ENCODE assay signal across 1 cellular context in genomic region chr2:25323042-25323514, GRCh38.
TF ChIP-seq lines count a peak whose summit lies in the region.

No MANE protein-coding gene starts in this region.

TF ChIP-seq in WTC11, 78 proteins besides CTCF, POLR2A, EP300 and RAD21 (continued from another document):
- TF ChIP-seq USF1 (CRISPR knock-in tag; IDR thresholded peaks at IDR 0.05) (peak; percentile 94), CREM (CRISPR knock-in tag; IDR thresholded peaks at IDR 0.05) (no peak), CBFB (CRISPR knock-in tag; IDR thresholded peaks at IDR 0.05; ENCODE audit: low read depth) (no peak), RORB (CRISPR knock-in tag; IDR thresholded peaks at IDR 0.05) (no peak), E2F1 (CRISPR knock-in tag; IDR thresholded peaks at IDR 0.05) (no peak), TEAD4 (CRISPR knock-in tag; IDR thresholded peaks at IDR 0.05) (no peak), PREB (CRISPR knock-in tag; IDR thresholded peaks at IDR 0.05; ENCODE audit: borderline replicate concordance) (no peak), HMGXB4 (CRISPR knock-in tag; IDR thresholded peaks at IDR 0.05) (no peak), MAX (CRISPR knock-in tag; IDR thresholded peaks at IDR 0.05) (peak; percentile 64), STAT6 (CRISPR knock-in tag; conservative IDR thresholded peaks at IDR 0.05; ENCODE audit: low read depth) (no peak), E2F5 (CRISPR knock-in tag; IDR thresholded peaks at IDR 0.05) (no peak), OVOL2 (CRISPR knock-in tag; IDR thresholded peaks at IDR 0.05; ENCODE audit: borderline replicate concordance) (no peak), NFATC4 (CRISPR knock-in tag; IDR thresholded peaks at IDR 0.05) (no peak), ZNF425 (CRISPR knock-in tag; conservative IDR thresholded peaks at IDR 0.05) (no peak), ATF6 (CRISPR knock-in tag; IDR thresholded peaks at IDR 0.05) (no peak), ATF1 (CRISPR knock-in tag; IDR thresholded peaks at IDR 0.05) (no peak), SMAD4 (CRISPR knock-in tag; IDR thresholded peaks at IDR 0.05) (no peak), ETV6 (CRISPR knock-in tag; IDR thresholded peaks at IDR 0.05) (no peak)
